12 cellular contexts compared by ENCODE assay signal in the genomic region with DNA sequence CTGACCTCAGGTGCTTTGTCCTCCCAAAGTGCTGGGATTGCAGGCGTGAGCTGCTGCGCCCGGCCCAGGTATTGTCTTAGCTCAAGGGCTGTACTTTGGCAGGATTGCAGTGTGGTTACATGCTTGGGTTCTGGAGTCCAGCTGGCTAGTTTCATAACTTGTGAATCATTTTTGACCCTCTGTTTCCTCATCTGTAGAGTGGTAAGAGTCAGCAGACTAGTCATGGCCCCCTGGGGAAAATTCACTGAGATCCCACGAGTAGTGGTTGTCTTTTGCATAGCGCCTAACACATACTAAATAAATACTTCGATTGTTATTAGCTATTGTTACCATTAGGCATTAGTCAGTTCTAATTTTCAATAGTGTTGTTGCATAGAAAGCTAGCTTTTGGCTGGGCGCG. TPM values are rescaled to one million over a fixed set of nuclear protein-coding genes. Genes with fewer than 3 reads are reported as not detected.
A peak's percentile ranks its signal among the peaks of the same experiment; 100 is the strongest.
DNase-seq lines count a peak whose midpoint lies in the region; ATAC-seq and TF ChIP-seq lines count a peak whose summit lies in the region.
"Had no signal": no experiment of that assay in that cellular context is flagged by ENCODE, and none has a peak within 500 bp of the region (broad histone marks: within the 10 kb centered on the region; RNA-seq: fewer than 3 reads in every experiment).

No MANE protein-coding gene starts in this region.

- peaks cover 9% of the 10 kb centered on the region for H3K4me1 ChIP-seq in left ventricle myocardium inferior

- no peaks in the 10 kb centered on the region for H3K9me3 Mint-ChIP-seq in HFFc6
- H3K9me3 Mint-ChIP-seq in osteocyte (ENCODE audit: unreplicated experiment): no peaks in the 10 kb centered on the region

- ATAC-seq in HG02938 (IDR thresholded peaks at IDR 0.05; ENCODE audit: unreplicated experiment): no peak
- ATAC-seq: left cardiac atrium had no signal

- intact Hi-C loops in left ventricle myocardium inferior (cut with micrococcal nuclease): no loop called here

- H3K36me3 Mint-ChIP-seq in HFFc6 (ENCODE audit: low read depth) (peaks cover 17% of the 10 kb centered on the region), osteocyte (ENCODE audit: unreplicated experiment) (peaks cover 28% of the 10 kb centered on the region)

- H3K27me3 Mint-ChIP-seq in HFFc6 (ENCODE audit: insufficient read depth) (no peaks in the 10 kb centered on the region; the same call in 1 of the 2 replicates), osteocyte (ENCODE audit: unreplicated experiment) (no peaks in the 10 kb centered on the region)

- H3K4me3 ChIP-seq in astrocyte of the spinal cord (ENCODE audit: low read depth, low read length) (no peak overlapping the region), left ventricle myocardium inferior (no peak overlapping the region)
- H3K4me3 ChIP-seq: dorsolateral prefrontal cortex had no signal

- H3K4me1 Mint-ChIP-seq in HFFc6 (ENCODE audit: low read depth) (peaks cover 22% of the 10 kb centered on the region), osteocyte (ENCODE audit: unreplicated experiment) (peaks cover 30% of the 10 kb centered on the region)

- DNase-seq in HFFc6 (peak; percentile 74), astrocyte of the spinal cord (ENCODE audit: low read depth, low spot score) (peak; percentile 95), osteocyte (ENCODE audit: extremely low spot score, unreplicated experiment) (no peak), left ventricle myocardium inferior (no peak), GM13976 (ENCODE audit: low spot score) (no peak)
- DNase-seq: activated T-cell treated with anti-CD3 and anti-CD28 coated beads, Interleukin-2, amount 50 U/mL, for 1 hour; DND-41; dorsolateral prefrontal cortex; left cardiac atrium; NCI-H146; T-helper 1 cell had no signal

- in situ Hi-C loops in astrocyte of the spinal cord (cut with HindIII; ENCODE audit: low sequenced_read_pairs) (no loop called here), GM13976 (cut with MboI; ENCODE audit: low sequenced_read_pairs, unreplicated experiment) (loop anchor here (25.0 kb wide), 1 partner anchor 662 kb away; no protein-coding TSS in a partner anchor)

- peaks cover 79% of the 10 kb centered on the region for H3K36me3 ChIP-seq in left ventricle myocardium inferior

- H3K27ac Mint-ChIP-seq in HFFc6 (peak overlapping the region; percentile 49), osteocyte (ENCODE audit: unreplicated experiment) (peak overlapping the region; percentile 71)

- H3K27ac ChIP-seq in left ventricle myocardium inferior (replicated peaks): no peak overlapping the region

- H3K9me3 ChIP-seq in left ventricle myocardium inferior (replicated peaks): no peaks in the 10 kb centered on the region

- no peak overlapping the region for H3K4me3 Mint-ChIP-seq in HFFc6
- H3K4me3 Mint-ChIP-seq in osteocyte (ENCODE audit: unreplicated experiment): no peak overlapping the region

- TF ChIP-seq CTCF in HFFc6 (IDR thresholded peaks at IDR 0.05) (no peak), astrocyte of the spinal cord (IDR thresholded peaks at IDR 0.05; ENCODE audit: low read depth, low read length) (no peak), osteocyte (IDR thresholded peaks at IDR 0.05) (no peak), left ventricle myocardium inferior (IDR thresholded peaks at IDR 0.05; ENCODE audit: borderline replicate concordance) (no peak), GM13976 (IDR thresholded peaks at IDR 0.05; ENCODE audit: borderline replicate concordance, control extremely low read depth, extremely low read depth, insufficient read depth, missing control alignments) (no peak)

- no peaks in the 10 kb centered on the region for H3K27me3 ChIP-seq in left ventricle myocardium inferior (ENCODE audit: low read depth)
- H3K27me3 ChIP-seq: dorsolateral prefrontal cortex had no signal

RNA-seq across cellular contexts. Expression of gene PTPA, which starts 14.3 kb away (rescaled TPM):
- total RNA-seq in HFFc6 (2021; fragmentation: NEBNext Ultra II Directional; extraction: Animal tissue kit (Norgen Biotek cat#: 25700)): 100 to 1,000 TPM; 153 to 170 (median 162) TPM
- total RNA-seq in osteocyte (140 and 150 TPM in 2 replicates), left ventricle myocardium inferior (162 TPM)

RNA-seq across cellular contexts. Expression of gene CRAT, which starts 14.9 kb away (rescaled TPM):
- total RNA-seq in HFFc6 (2021; fragmentation: NEBNext Ultra II Directional; extraction: Animal tissue kit (Norgen Biotek cat#: 25700)): 10 to 100 TPM; 35.5 to 50.2 (median 42.6) TPM
- total RNA-seq in osteocyte: 55.1 and 55.5 TPM in 2 replicates
- 85.3 TPM for total RNA-seq in left ventricle myocardium inferior

RNA-seq across cellular contexts. Expression of gene DOLPP1, which starts 44.6 kb away (rescaled TPM):
- 10 to 100 TPM; 13.9 to 20.8 (median 15.6) TPM for total RNA-seq in HFFc6 (2021; fragmentation: NEBNext Ultra II Directional; extraction: Animal tissue kit (Norgen Biotek cat#: 25700))
- 13.3 and 19.3 TPM in 2 replicates for total RNA-seq in osteocyte
- total RNA-seq in left ventricle myocardium inferior: 9.4 TPM

RNA-seq across cellular contexts. Expression of gene IER5L, which starts 52.6 kb away (rescaled TPM):
- 10 to 100 TPM; 28.5 to 45.1 (median 42.2) TPM for total RNA-seq in HFFc6 (2021; fragmentation: NEBNext Ultra II Directional; extraction: Animal tissue kit (Norgen Biotek cat#: 25700))
- 60.8 and 63.0 TPM in 2 replicates for total RNA-seq in osteocyte
- 3.8 TPM for total RNA-seq in left ventricle myocardium inferior

Comparison
In these comparisons a context has a peak if more than half of its experiments do, and no peak if none do; other contexts are left out.
1. DNase-seq: peak in HFFc6 (single experiment) and astrocyte of the spinal cord (single experiment); none in osteocyte (single experiment), left ventricle myocardium inferior (single experiment) and GM13976 (single experiment).